ENCODE assay signal across 20 cellular contexts in genomic region chr15:29132110-29132420, GRCh38.
DNase-seq lines count a peak whose midpoint lies in the region; ATAC-seq, FAIRE-seq and TF ChIP-seq lines count a peak whose summit lies in the region.
"Had no signal": no experiment of that assay in that cellular context is flagged by ENCODE, and none has a peak within 500 bp of the region (broad histone marks: within the 10 kb centered on the region; RNA-seq: fewer than 3 reads in every experiment).

No MANE protein-coding gene starts in this region.

- H3K4me1 ChIP-seq in kidney (ENCODE audit: control insufficient read depth in 1 of 2, insufficient read depth in 1 of 2, low read depth in 1 of 2, low read length in 2 of 2), result no peaks in the 10 kb centered on the region
- H3K4me1 ChIP-seq: HAP-1, SJSA1 had no signal

- peak; percentile 56 for DNase-seq in Right ventricle myocardium inferior (ENCODE audit: missing footprints)
- no peak for DNase-seq in left ventricle myocardium superior
- peak; percentile 30 for DNase-seq in NCI-H69 (lab: John Stamatoyannopoulos, UW)
- DNase-seq in kidney, result peak; percentile 81
- peak; percentile 57 for DNase-seq in retina
- no peak for DNase-seq in DMS79 treated with DMSO at 0.1 percent for 48 hours (lab: John Stamatoyannopoulos, UW)
- DNase-seq in natural killer cell, result no peak
- no peak for DNase-seq in NCI-H2081 (lab: John Stamatoyannopoulos, UW)
- DNase-seq: DND-41, KG1, NCI-H1417, NCI-H187, NCI-H226, NCI-H524, RPMI8226 had no signal

- TF ChIP-seq CTCF in kidney (IDR thresholded peaks at IDR 0.05; ENCODE audit: borderline replicate concordance, extremely low read depth, insufficient read depth) (no peak), natural killer cell (IDR thresholded peaks at IDR 0.05) (no peak)

- H3K9me3 ChIP-seq in kidney (ENCODE audit: control insufficient read depth in 1 of 2, low read length in 2 of 2), result no peaks in the 10 kb centered on the region
- H3K9me3 ChIP-seq: HAP-1, SJSA1 had no signal

- no peaks in the 10 kb centered on the region for H3K9me3 Mint-ChIP-seq in natural killer cell
- H3K9me3 Mint-ChIP-seq: CD8-positive, alpha-beta memory T cell had no signal

- no peak overlapping the region for H3K4me3 Mint-ChIP-seq in natural killer cell

- no peak overlapping the region for H3K9ac ChIP-seq in kidney (ENCODE audit: low read length in 2 of 2)

- no peak overlapping the region for H3K27ac ChIP-seq in kidney (ENCODE audit: low read depth in 2 of 2, low read length in 2 of 2)
- H3K27ac ChIP-seq: SJSA1 had no signal

- FAIRE-seq in kidney (lab: Jason Lieb, UNC), result no peak
- FAIRE-seq: D721Med, G401.6 had no signal

- ATAC-seq in Right ventricle myocardium inferior (no peak), left ventricle myocardium superior (no peak), natural killer cell (no peak)

- no peaks in the 10 kb centered on the region for H3K36me3 ChIP-seq in kidney (ENCODE audit: control insufficient read depth in 1 of 2, insufficient read depth in 2 of 2, low read length in 2 of 2)
- H3K36me3 ChIP-seq: HAP-1, SJSA1 had no signal

- H3K4me1 Mint-ChIP-seq in natural killer cell, result peaks cover 0 to 8% of the 10 kb centered on the region in 2 donors

- intact Hi-C loops in Right ventricle myocardium inferior (cut with DNase I) (no loop called here), left ventricle myocardium superior (cut with micrococcal nuclease) (no loop called here), kidney (cut with DNase I) (no loop called here), natural killer cell (cut with micrococcal nuclease) (no loop called here)

- no peak overlapping the region for H3K4me3 ChIP-seq in kidney (ENCODE audit: low read length in 2 of 2)
- H3K4me3 ChIP-seq: HAP-1, SJSA1 had no signal

- peaks cover 0 to 9% of the 10 kb centered on the region in 2 donors for H3K27me3 Mint-ChIP-seq in natural killer cell (ENCODE audit: low read depth in 2 of 2)

- H3K36me3 Mint-ChIP-seq in natural killer cell, result no peaks in the 10 kb centered on the region
- H3K36me3 Mint-ChIP-seq: CD8-positive, alpha-beta memory T cell had no signal

- no peak overlapping the region for H3K27ac Mint-ChIP-seq in natural killer cell

Comparison
In these comparisons a context has a peak if more than half of its experiments do, and no peak if none do; other contexts are left out.
1. DNase-seq: peak in Right ventricle myocardium inferior (single experiment), NCI-H69 (single experiment), kidney (single experiment) and retina (single experiment); none in left ventricle myocardium superior (single experiment), DMS79 treated with DMSO at 0.1 percent for 48 hours (single experiment), natural killer cell (single experiment) and NCI-H2081 (0 of 2).